ENCODE assay signal across 9 cellular contexts in the genomic region with DNA sequence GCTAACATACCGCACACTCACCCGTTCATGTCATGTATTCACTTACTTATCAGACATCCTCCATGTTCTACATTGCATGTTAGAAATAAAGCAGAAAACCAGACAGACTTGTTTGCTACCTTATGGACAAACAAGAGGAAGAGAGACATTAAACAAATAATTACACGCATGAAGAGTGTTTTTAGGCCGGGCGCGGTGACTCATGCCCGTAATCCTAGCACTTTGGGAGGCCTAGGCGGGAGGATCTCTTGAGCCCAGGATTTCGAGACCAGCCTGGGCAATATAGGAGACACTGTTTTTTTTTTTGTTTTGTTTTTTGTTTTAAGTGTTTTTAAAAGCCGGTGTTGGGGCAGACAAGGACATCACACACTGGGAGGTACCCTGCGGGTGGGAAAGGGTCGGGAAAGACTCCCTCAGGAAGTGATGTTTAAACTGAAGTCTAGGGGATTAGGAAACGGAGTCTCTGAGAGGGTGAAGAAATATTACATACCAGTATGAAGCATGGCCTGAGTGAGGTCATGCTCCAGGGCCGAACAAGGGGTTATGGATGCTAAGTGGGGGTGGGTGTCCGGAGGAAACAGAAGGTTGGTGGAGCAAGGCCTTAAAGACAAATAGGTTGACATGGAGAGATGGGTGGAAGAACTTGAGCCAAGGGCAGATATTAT. TPM values are rescaled to one million over a fixed set of nuclear protein-coding genes. Genes with fewer than 3 reads are reported as not detected.
DNase-seq lines count a peak whose midpoint lies in the region; ATAC-seq and TF ChIP-seq lines count a peak whose summit lies in the region.
"Had no signal": no experiment of that assay in that cellular context is flagged by ENCODE, and none has a peak within 500 bp of the region (broad histone marks: within the 10 kb centered on the region; RNA-seq: fewer than 3 reads in every experiment).

No MANE protein-coding gene starts in this region.

- H3K9me3 ChIP-seq in CD4-positive, CD25-positive, alpha-beta regulatory T cell (ENCODE audit: control insufficient read depth in 2 of 2, low read length in 2 of 2): no peaks in the 10 kb centered on the region

- no peaks in the 10 kb centered on the region for H3K9me3 Mint-ChIP-seq in CD4-positive, CD25-positive, alpha-beta regulatory T cell
- H3K9me3 Mint-ChIP-seq in nephron: no peaks in the 10 kb centered on the region

- peaks cover 85% of the 10 kb centered on the region for H3K4me1 ChIP-seq in CD4-positive, CD25-positive, alpha-beta regulatory T cell (ENCODE audit: control insufficient read depth, insufficient read depth, low read length, poor library complexity, severe bottlenecking)

- no peaks in the 10 kb centered on the region for H3K36me3 ChIP-seq in CD4-positive, CD25-positive, alpha-beta regulatory T cell (ENCODE audit: control insufficient read depth, insufficient read depth, low read length)

- peak overlapping the region; percentile 73 to 92 (median 90) for H3K4me3 Mint-ChIP-seq in CD4-positive, CD25-positive, alpha-beta regulatory T cell
- H3K4me3 Mint-ChIP-seq in nephron: peak overlapping the region; percentile 80 to 86 (median 83)

- no peak for DNase-seq in CD4-positive, CD25-positive, alpha-beta regulatory T cell
- peak; percentile 28 for DNase-seq in NCI-H345 treated with DMSO at 0.1 percent for 48 hours (lab: John Stamatoyannopoulos, UW; ENCODE audit: unreplicated experiment)
- no peak for DNase-seq in NCI-H2081 (lab: John Stamatoyannopoulos, UW)
- no peak for DNase-seq in NCI-H2107 treated with DMSO at 0.1 percent for 48 hours (lab: John Stamatoyannopoulos, UW; ENCODE audit: unreplicated experiment)
- no peak for DNase-seq in stimulated activated naive CD4-positive, alpha-beta T cell (lab: John Stamatoyannopoulos, UW)
- DNase-seq: NCI-H69 had no signal

- no peak for ATAC-seq in CD4-positive, CD25-positive, alpha-beta regulatory T cell (ENCODE audit: low read depth in 2 of 2)
- no peak for ATAC-seq in HG03175 (IDR thresholded peaks at IDR 0.05; ENCODE audit: unreplicated experiment)

- H3K27me3 ChIP-seq in CD4-positive, CD25-positive, alpha-beta regulatory T cell (ENCODE audit: control insufficient read depth, insufficient read depth, low read length): no peaks in the 10 kb centered on the region

- no peaks in the 10 kb centered on the region for H3K36me3 Mint-ChIP-seq in CD4-positive, CD25-positive, alpha-beta regulatory T cell
- H3K36me3 Mint-ChIP-seq in nephron (ENCODE audit: low read depth): no peaks in the 10 kb centered on the region

- H3K27ac Mint-ChIP-seq in CD4-positive, CD25-positive, alpha-beta regulatory T cell: peak overlapping the region in 2 of 3 donors; percentile 98 to 100
- H3K27ac Mint-ChIP-seq in nephron: peak overlapping the region; percentile 78 to 92 (median 80)

- peak overlapping the region; percentile 93 for H3K4me3 ChIP-seq in CD4-positive, CD25-positive, alpha-beta regulatory T cell (ENCODE audit: low read depth, low read length)

- H3K4me1 Mint-ChIP-seq in CD4-positive, CD25-positive, alpha-beta regulatory T cell: peaks cover 11 to 64% (median 50%) of the 10 kb centered on the region in 4 donors
- peaks cover 54% of the 10 kb centered on the region for H3K4me1 Mint-ChIP-seq in nephron

- peaks cover 6% of the 10 kb centered on the region for H3K27me3 Mint-ChIP-seq in CD4-positive, CD25-positive, alpha-beta regulatory T cell
- peaks cover 7% of the 10 kb centered on the region for H3K27me3 Mint-ChIP-seq in nephron (ENCODE audit: low read depth)

- no peak for TF ChIP-seq CTCF in nephron (IDR thresholded peaks at IDR 0.05; ENCODE audit: unreplicated experiment in 3 of 3)

- peak overlapping the region; percentile 99 for H3K27ac ChIP-seq in CD4-positive, CD25-positive, alpha-beta regulatory T cell (ENCODE audit: insufficient read depth, low read length, poor library complexity, severe bottlenecking)
- H3K27ac ChIP-seq in cingulate gyrus (ENCODE audit: low read depth, low read length): peak overlapping the region; percentile 19

RNA-seq across cellular contexts. Expression of a gene that starts 2.1 kb away (rescaled TPM):
- 223 TPM for total RNA-seq in CD4-positive, CD25-positive, alpha-beta regulatory T cell
- polyA plus RNA-seq in CD4-positive, CD25-positive, alpha-beta regulatory T cell: 10 to 100 TPM; 49.5 to 57.2 (median 55.3) TPM
